20 cellular contexts compared by ENCODE assay signal in the genomic region with DNA sequence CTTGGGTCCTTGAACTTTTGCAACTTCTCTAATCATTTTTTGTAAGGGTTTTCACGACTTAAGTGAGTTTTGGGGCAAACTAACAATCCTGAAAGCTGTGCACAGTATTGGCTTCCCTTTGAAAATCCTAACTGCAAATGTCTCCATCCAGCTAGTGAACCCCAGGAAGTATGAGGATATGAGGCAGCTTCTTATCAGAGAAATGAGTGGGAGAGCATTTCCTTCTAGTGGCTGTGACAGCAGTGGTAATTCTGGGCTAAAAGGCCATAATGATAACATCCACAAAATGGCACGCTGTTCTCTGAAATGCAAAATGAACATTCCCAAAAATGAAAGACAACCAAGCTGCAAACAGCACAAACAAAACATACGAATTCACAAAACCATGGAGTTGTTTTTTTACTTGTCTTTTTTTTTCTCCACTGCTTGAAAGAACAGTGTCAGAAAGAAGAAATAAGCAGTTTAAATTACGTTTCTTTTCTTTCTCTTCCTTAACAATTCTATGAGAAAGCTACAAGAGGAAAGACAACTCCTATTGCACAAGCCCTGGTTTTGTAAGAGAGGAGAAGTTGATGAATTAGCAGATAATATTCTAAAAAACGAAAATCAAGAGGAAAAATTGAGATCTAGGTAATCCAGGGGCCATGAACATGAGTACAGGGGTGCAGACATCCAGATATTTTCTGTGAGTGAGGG.
DNase-seq lines count a peak whose midpoint lies in the region; ATAC-seq, FAIRE-seq and TF ChIP-seq lines count a peak whose summit lies in the region.
"Had no signal": no experiment of that assay in that cellular context is flagged by ENCODE, and none has a peak within 500 bp of the region (broad histone marks: within the 10 kb centered on the region; RNA-seq: fewer than 3 reads in every experiment).

No MANE protein-coding gene starts in this region.

- no peaks in the 10 kb centered on the region for H3K36me3 ChIP-seq in CD8-positive, alpha-beta T cell (ENCODE audit: insufficient read depth, low read length)
- no peaks in the 10 kb centered on the region for H3K36me3 ChIP-seq in upper lobe of left lung
- H3K36me3 ChIP-seq: BLaER1 treated with 17β-estradiol and CSF1 and Interleukin-3, amounts not matched to agents 10 nM and 100 nM; neutrophil; Peyer's patch; stomach had no signal

- CTCF ChIA-PET in CD8-positive, alpha-beta T cell (lab: Charles Lee), result no interaction called here

- no peak for DNase-seq in H54 (ENCODE audit: insufficient read length, low spot score)
- peak; percentile 59 for DNase-seq in NOMO-1 treated with DMSO at 0.1 percent for 48 hours (lab: John Stamatoyannopoulos, UW; ENCODE audit: unreplicated experiment)
- no peak for DNase-seq in chondrocyte (ENCODE audit: low spot score)
- DNase-seq in ecto neural progenitor cell (ENCODE audit: low spot score), result no peak
- DNase-seq in CD8-positive, alpha-beta T cell, result no peak
- no peak for DNase-seq in upper lobe of left lung
- DNase-seq: activated CD8-positive, alpha-beta T cell treated with anti-CD3 and anti-CD28 coated beads for 36 hours; activated effector memory CD4-positive, alpha-beta T cell treated with anti-CD3 and anti-CD28 coated beads, Interleukin-2, amount 50 U/mL, for 16 hours; glutamatergic neuron; NCI-H1105; Peyer's patch; stomach; T-helper 2 cell had no signal

- no peak for TF ChIP-seq CTCF in chondrocyte (IDR thresholded peaks at IDR 0.05)
- no peak for TF ChIP-seq CTCF in CD8-positive, alpha-beta T cell (IDR thresholded peaks at IDR 0.05)
- TF ChIP-seq CTCF in upper lobe of left lung (IDR thresholded peaks at IDR 0.05), result no peak

- peak; percentile 15 for FAIRE-seq in H54 (lab: Jason Lieb, UNC)
- FAIRE-seq: HTR-8/SVneo had no signal

- peaks cover 44% of the 10 kb centered on the region for H3K4me1 Mint-ChIP-seq in chondrocyte (ENCODE audit: low read depth)
- no peaks in the 10 kb centered on the region for H3K4me1 Mint-ChIP-seq in CD8-positive, alpha-beta T cell (ENCODE audit: low read depth)
- H3K4me1 Mint-ChIP-seq: brain had no signal

- TF ChIP-seq POLR2A in H54 (IDR thresholded peaks at IDR 0.05; ENCODE audit: low read depth, low read length) (no peak), GM18505 (IDR thresholded peaks at IDR 0.05; ENCODE audit: borderline replicate concordance, extremely low read depth, insufficient read depth, insufficient read length) (no peak), upper lobe of left lung (IDR thresholded peaks at IDR 0.05) (no peak)

- 21 to 38% methylated on average over 5 of the region's 5 CpGs for WGBS in upper lobe of left lung, 2 donors

- intact Hi-C loops in CD8-positive, alpha-beta T cell (cut with DNase I, micrococcal nuclease), result no loop called here

- H3K4me3 ChIP-seq in mononuclear cell (ENCODE audit: low read length) (peak overlapping the region; percentile 2), upper lobe of left lung (peak overlapping the region in 1 of 4 donors; percentile 11)
- no peak overlapping the region for H3K4me3 ChIP-seq in CD8-positive, alpha-beta T cell (ENCODE audit: low read depth, low read length)
- H3K4me3 ChIP-seq: Peyer's patch, skin epidermis, stomach had no signal

- POLR2A ChIA-PET in CD8-positive, alpha-beta T cell (lab: Charles Lee), result interaction anchor here (0.5 kb wide), 1 partner anchor 94 kb away, joined by 3 read pairs; no protein-coding TSS in a partner anchor

- H3K27ac Mint-ChIP-seq in chondrocyte (ENCODE audit: unreplicated experiment), result peak overlapping the region; percentile 17
- no peak overlapping the region for H3K27ac Mint-ChIP-seq in CD8-positive, alpha-beta T cell
- H3K27ac Mint-ChIP-seq: activated CD8-positive, alpha-beta T cell treated with anti-CD3 and anti-CD28 coated beads for 36 hours; brain had no signal

- H3K4me3 Mint-ChIP-seq in chondrocyte (ENCODE audit: unreplicated experiment), result no peak overlapping the region
- no peak overlapping the region for H3K4me3 Mint-ChIP-seq in CD8-positive, alpha-beta T cell
- H3K4me3 Mint-ChIP-seq: activated CD8-positive, alpha-beta T cell treated with anti-CD3 and anti-CD28 coated beads for 36 hours; brain had no signal

- no peak overlapping the region for H3K27ac ChIP-seq in CD8-positive, alpha-beta T cell (ENCODE audit: low read depth, low read length)
- H3K27ac ChIP-seq in upper lobe of left lung, result peak overlapping the region in 1 of 4 donors; percentile 1
- H3K27ac ChIP-seq: neutrophil, Peyer's patch, stomach had no signal

- H3K36me3 Mint-ChIP-seq in chondrocyte (ENCODE audit: low read depth), result no peaks in the 10 kb centered on the region
- no peaks in the 10 kb centered on the region for H3K36me3 Mint-ChIP-seq in CD8-positive, alpha-beta T cell
- H3K36me3 Mint-ChIP-seq: brain had no signal

- H3K4me1 ChIP-seq in mononuclear cell (ENCODE audit: insufficient read depth, low read length) (peaks cover 17% of the 10 kb centered on the region), upper lobe of left lung (peaks cover 0 to 7% (median 0%) of the 10 kb centered on the region in 4 donors)
- H3K4me1 ChIP-seq in CD8-positive, alpha-beta T cell (ENCODE audit: insufficient read depth, low read length), result no peaks in the 10 kb centered on the region
- H3K4me1 ChIP-seq: Peyer's patch had no signal

- H3K9me3 ChIP-seq in mononuclear cell (ENCODE audit: low read depth, low read length) (no peaks in the 10 kb centered on the region), upper lobe of left lung (no peaks in the 10 kb centered on the region)
- H3K9me3 ChIP-seq in CD8-positive, alpha-beta T cell (ENCODE audit: low read length), result no peaks in the 10 kb centered on the region
- H3K9me3 ChIP-seq: BLaER1 treated with 17β-estradiol and CSF1 and Interleukin-3, amounts not matched to agents 10 nM and 100 nM; neutrophil; Peyer's patch; stomach had no signal

- no peaks in the 10 kb centered on the region for H3K9me3 Mint-ChIP-seq in chondrocyte (ENCODE audit: low read depth)
- no peaks in the 10 kb centered on the region for H3K9me3 Mint-ChIP-seq in CD8-positive, alpha-beta T cell
- H3K9me3 Mint-ChIP-seq: activated CD8-positive, alpha-beta T cell treated with anti-CD3 and anti-CD28 coated beads for 36 hours; brain had no signal

- no peaks in the 10 kb centered on the region for H3K27me3 ChIP-seq in mononuclear cell (ENCODE audit: insufficient read depth, low read length)
- H3K27me3 ChIP-seq in CD8-positive, alpha-beta T cell (ENCODE audit: insufficient read depth, low read length), result no peaks in the 10 kb centered on the region
- no peaks in the 10 kb centered on the region for H3K27me3 ChIP-seq in upper lobe of left lung
- H3K27me3 ChIP-seq: BLaER1 treated with 17β-estradiol and CSF1 and Interleukin-3, amounts not matched to agents 10 nM and 100 nM; neutrophil; Peyer's patch; stomach had no signal

- TF ChIP-seq EP300 in upper lobe of left lung (IDR thresholded peaks at IDR 0.05), result no peak

- H3K27me3 Mint-ChIP-seq in chondrocyte (ENCODE audit: low read depth), result no peaks in the 10 kb centered on the region
- no peaks in the 10 kb centered on the region for H3K27me3 Mint-ChIP-seq in CD8-positive, alpha-beta T cell (ENCODE audit: low read depth)
- H3K27me3 Mint-ChIP-seq: activated CD8-positive, alpha-beta T cell treated with anti-CD3 and anti-CD28 coated beads for 36 hours; brain had no signal

- ATAC-seq in CD8-positive, alpha-beta T cell, result no peak
- ATAC-seq in GM18505 (IDR thresholded peaks at IDR 0.05; ENCODE audit: unreplicated experiment), result no peak
- no peak for ATAC-seq in upper lobe of left lung (ENCODE audit: low FRiP score in 2 of 2)
- ATAC-seq: activated CD8-positive, alpha-beta T cell treated with anti-CD3 and anti-CD28 coated beads for 36 hours had no signal
